9 cellular contexts compared by ENCODE assay signal in genomic region chr14:85934886-85935254, GRCh38.
DNase-seq lines count a peak whose midpoint lies in the region; ATAC-seq and TF ChIP-seq lines count a peak whose summit lies in the region.
"Had no signal": no experiment of that assay in that cellular context is flagged by ENCODE, and none has a peak within 500 bp of the region (broad histone marks: within the 10 kb centered on the region; RNA-seq: fewer than 3 reads in every experiment).

No MANE protein-coding gene starts in this region.

- DNase-seq in GM12865 (ENCODE audit: low read depth): peak; percentile 28
- DNase-seq in MCF 10A (ENCODE audit: unreplicated experiment): peak; percentile 18
- no peak for DNase-seq in smooth muscle cell (lab: John Stamatoyannopoulos, UW; ENCODE audit: unreplicated experiment)
- DNase-seq in NCI-H1930 (lab: John Stamatoyannopoulos, UW): no peak
- DNase-seq in effector CD8-positive, alpha-beta T cell (lab: John Stamatoyannopoulos, UW): no peak
- DNase-seq in medulla oblongata (ENCODE audit: extremely low spot score): no peak

- H4K20me1 ChIP-seq in smooth muscle cell (ENCODE audit: low read depth): no peaks in the 10 kb centered on the region

- H3K4me3 ChIP-seq in GM12865 (ENCODE audit: low read depth, low read length) (peak overlapping the region; percentile 81), smooth muscle cell (no peak overlapping the region)

- peak; percentile 58 for ATAC-seq in GM21526 (IDR thresholded peaks at IDR 0.05; ENCODE audit: low FRiP score, unreplicated experiment)

- H3K27ac ChIP-seq in smooth muscle cell (ENCODE audit: low read depth): no peak overlapping the region

- H3F3A ChIP-seq in smooth muscle cell (ENCODE audit: low read depth): no peaks in the 10 kb centered on the region

- peak overlapping the region; percentile 82 to 98 (median 97) for H3K27ac Mint-ChIP-seq in IgD-negative memory B cell
- peak overlapping the region; percentile 87 for H3K27ac Mint-ChIP-seq in MCF 10A (ENCODE audit: low read depth, unreplicated experiment)

- H3K9me3 Mint-ChIP-seq in IgD-negative memory B cell: peaks cover 5 to 14% (median 8%) of the 10 kb centered on the region in 3 donors
- peaks cover 10% of the 10 kb centered on the region for H3K9me3 Mint-ChIP-seq in MCF 10A (ENCODE audit: unreplicated experiment)

- no peak overlapping the region for H3K4me2 ChIP-seq in smooth muscle cell

- H3K79me2 ChIP-seq in smooth muscle cell (ENCODE audit: low read depth): no peaks in the 10 kb centered on the region

- no peaks in the 10 kb centered on the region for H3K36me3 ChIP-seq in smooth muscle cell (ENCODE audit: low read depth)

- no peaks in the 10 kb centered on the region for H3K9me3 ChIP-seq in smooth muscle cell (replicated peaks; ENCODE audit: low read depth)

- H3K27me3 Mint-ChIP-seq in IgD-negative memory B cell (no peaks in the 10 kb centered on the region), MCF 10A (ENCODE audit: insufficient read depth, unreplicated experiment) (no peaks in the 10 kb centered on the region)

- 78% methylated on average over 3 of the region's 3 CpGs for WGBS in smooth muscle cell (ENCODE audit: low lambda C conversion rate)

- peaks cover 10 to 26% (median 16%) of the 10 kb centered on the region in 3 donors for H3K4me1 Mint-ChIP-seq in IgD-negative memory B cell
- peaks cover 9% of the 10 kb centered on the region for H3K4me1 Mint-ChIP-seq in MCF 10A (ENCODE audit: insufficient read depth, unreplicated experiment)
- H3K4me1 Mint-ChIP-seq: neural crest cell had no signal

- TSS peak; percentile 59 for BruUV-seq in MCF 10A (replicated peaks; lab: Mats Ljungman, UMichigan)

- H2AFZ ChIP-seq in smooth muscle cell (ENCODE audit: low read depth): peak overlapping the region; percentile 79

- peak overlapping the region; percentile 88 to 98 (median 94) for H3K4me3 Mint-ChIP-seq in IgD-negative memory B cell
- peak overlapping the region; percentile 81 for H3K4me3 Mint-ChIP-seq in MCF 10A (ENCODE audit: unreplicated experiment)
- H3K4me3 Mint-ChIP-seq: neural crest cell had no signal

- POLR2A ChIA-PET in MCF 10A (lab: Yijun Ruan, JAX): interaction anchor here (0.9 to 1.1 kb wide), 2 partner anchors 10 to 101 kb away, joined by 3 to 4 read pairs; no protein-coding TSS in a partner anchor

- H3K9ac ChIP-seq in smooth muscle cell (ENCODE audit: low read depth): no peak overlapping the region

- intact Hi-C loops in MCF 10A (cut with micrococcal nuclease): no loop called here

- H3K36me3 Mint-ChIP-seq in IgD-negative memory B cell: peaks cover 4% of the 10 kb centered on the region
- H3K36me3 Mint-ChIP-seq in MCF 10A (ENCODE audit: insufficient read depth, unreplicated experiment): peaks cover 6% of the 10 kb centered on the region

- H3K27me3 ChIP-seq in smooth muscle cell (ENCODE audit: low read depth): no peaks in the 10 kb centered on the region

- TF ChIP-seq CTCF in GM12865 (IDR thresholded peaks at IDR 0.05; ENCODE audit: insufficient read depth, low read depth, low read length, missing control alignments) (no peak), MCF 10A (IDR thresholded peaks at IDR 0.05; ENCODE audit: unreplicated experiment) (no peak), smooth muscle cell (IDR thresholded peaks at IDR 0.05; ENCODE audit: borderline replicate concordance, insufficient read depth, poor library complexity, severe bottlenecking) (no peak)

- no peaks in the 10 kb centered on the region for H3K4me1 ChIP-seq in smooth muscle cell (ENCODE audit: low read depth)

- CTCF ChIA-PET in MCF 10A (lab: Yijun Ruan, JAX): no interaction called here

Comparison
In these comparisons a context has a peak if more than half of its experiments do, and no peak if none do; other contexts are left out.
1. DNase-seq: peak in GM12865 (single experiment) and MCF 10A (single experiment); none in smooth muscle cell (single experiment), NCI-H1930 (0 of 2), effector CD8-positive, alpha-beta T cell (single experiment) and medulla oblongata (single experiment).